ENCODE assay signal across 14 cellular contexts in genomic region chr1:17370618-17371017, GRCh38. TPM values are rescaled to one million over a fixed set of nuclear protein-coding genes. Genes with fewer than 3 reads are reported as not detected.
A peak's percentile ranks its signal among the peaks of the same experiment; 100 is the strongest.
DNase-seq lines count a peak whose midpoint lies in the region; ATAC-seq and TF ChIP-seq lines count a peak whose summit lies in the region.
"Had no signal": no experiment of that assay in that cellular context is flagged by ENCODE, and none has a peak within 500 bp of the region (broad histone marks: within the 10 kb centered on the region; RNA-seq: fewer than 3 reads in every experiment).

No MANE protein-coding gene starts in this region.

- H3K27ac Mint-ChIP-seq in H9: no peak overlapping the region
- H3K27ac Mint-ChIP-seq: brain; IgD-negative memory B cell; stimulated activated effector memory CD8-positive, alpha-beta T cell treated with anti-CD3 and anti-CD28 coated beads, Interleukin-12 subunit alpha, Interleukin-12 subunit beta, amount 100 ng/mL, for 72 hours had no signal

- peaks cover 14% of the 10 kb centered on the region for H3K27me3 Mint-ChIP-seq in H9 (ENCODE audit: low read depth)

- no peaks in the 10 kb centered on the region for H4K20me1 ChIP-seq in H9 (ENCODE audit: control insufficient read depth, insufficient read depth, insufficient read length)

- H3K9me3 ChIP-seq in H9 (ENCODE audit: control insufficient read depth, low read depth, low read length): no peaks in the 10 kb centered on the region
- H3K9me3 ChIP-seq in esophagus muscularis mucosa: no peaks in the 10 kb centered on the region
- H3K9me3 ChIP-seq: SJSA1, spleen had no signal

- H3K4me1 Mint-ChIP-seq in H9: peaks cover 20 to 22% of the 10 kb centered on the region in 2 experiments
- H3K4me1 Mint-ChIP-seq: stimulated activated effector memory CD8-positive, alpha-beta T cell treated with anti-CD3 and anti-CD28 coated beads, Interleukin-12 subunit alpha, Interleukin-12 subunit beta, amount 100 ng/mL, for 72 hours had no signal

- peak; percentile 20; the same call in 1 of the 2 replicates for TF ChIP-seq CTCF in BJ (IDR thresholded peaks at IDR 0.05; ENCODE audit: insufficient read depth, low read depth, low read length)
- peak; percentile 73 for TF ChIP-seq CTCF in H9 (conservative IDR thresholded peaks at IDR 0.05)
- TF ChIP-seq CTCF in fibroblast of villous mesenchyme (IDR thresholded peaks at IDR 0.05; ENCODE audit: insufficient read depth, low read depth, low read length): peak; percentile 14
- no peak for TF ChIP-seq CTCF in esophagus muscularis mucosa (IDR thresholded peaks at IDR 0.05)

- H4K8ac ChIP-seq in H9 (replicated peaks; ENCODE audit: insufficient read length, low read depth, low read length): no peak overlapping the region

- H3K4me1 ChIP-seq in H9 (ENCODE audit: insufficient read depth, low read length) (no peaks in the 10 kb centered on the region), esophagus muscularis mucosa (no peaks in the 10 kb centered on the region)
- H3K4me1 ChIP-seq: SJSA1 had no signal

- ATAC-seq in GM18517 (IDR thresholded peaks at IDR 0.05; ENCODE audit: unreplicated experiment): no peak
- no peak for ATAC-seq in HG03039 (IDR thresholded peaks at IDR 0.05; ENCODE audit: unreplicated experiment)
- ATAC-seq: stimulated activated effector memory CD8-positive, alpha-beta T cell treated with anti-CD3 and anti-CD28 coated beads, Interleukin-12 subunit alpha, Interleukin-12 subunit beta, amount 100 ng/mL, for 72 hours had no signal

- no peaks in the 10 kb centered on the region for H3K79me1 ChIP-seq in H9 (ENCODE audit: insufficient read depth, low read depth, low read length, poor library complexity, severe bottlenecking)

- no peak overlapping the region for H3K4ac ChIP-seq in H9 (ENCODE audit: low read depth, low read length)

- intact Hi-C loops in esophagus muscularis mucosa (cut with DNase I): no loop called here

- no peak overlapping the region for H3T11ph ChIP-seq in H9 (ENCODE audit: low read length)

- H4K5ac ChIP-seq in H9 (ENCODE audit: insufficient read length, low read depth, low read length): no peak overlapping the region

- CTCF ChIA-PET in BJ (lab: Yijun Ruan, JAX): interaction anchor here (1.0 to 1.1 kb wide), 2 partner anchors 15 to 33 kb away, joined by 3 to 4 read pairs; no protein-coding TSS in a partner anchor

- TF ChIP-seq EP300 in esophagus muscularis mucosa (IDR thresholded peaks at IDR 0.05): no peak

- peaks cover 7% of the 10 kb centered on the region for H3K27me3 ChIP-seq in BJ (ENCODE audit: control insufficient read depth, insufficient read depth, low read length)
- H3K27me3 ChIP-seq in H9 (ENCODE audit: insufficient read depth, low read length): no peaks in the 10 kb centered on the region
- peaks cover 0 to 72% (median 0%) of the 10 kb centered on the region in 4 donors for H3K27me3 ChIP-seq in esophagus muscularis mucosa

- DNase-seq in BJ (ENCODE audit: low read depth) (no peak), H9 (no peak), RKO (ENCODE audit: low spot score) (peak; percentile 1), fibroblast of villous mesenchyme (ENCODE audit: low read depth) (no peak), NCI-H128 (lab: John Stamatoyannopoulos, UW; ENCODE audit: unreplicated experiment) (no peak), esophagus muscularis mucosa (ENCODE audit: extremely low spot score) (no peak)
- DNase-seq: head of caudate nucleus, spleen had no signal

- H2BK20ac ChIP-seq in H9 (ENCODE audit: low read depth, low read length, poor library complexity, severe bottlenecking): no peak overlapping the region

- no peak overlapping the region for H3K18ac ChIP-seq in H9 (ENCODE audit: insufficient read length, low read depth, low read length)

- no peak overlapping the region for H3K9ac ChIP-seq in H9 (ENCODE audit: extremely low read depth, insufficient read length, low read length)

- no peak overlapping the region for H2BK120ac ChIP-seq in H9 (ENCODE audit: low read depth, low read length, poor library complexity, severe bottlenecking)

- H3K9me3 Mint-ChIP-seq in H9: no peaks in the 10 kb centered on the region
- H3K9me3 Mint-ChIP-seq: IgD-negative memory B cell; stimulated activated effector memory CD8-positive, alpha-beta T cell treated with anti-CD3 and anti-CD28 coated beads, Interleukin-12 subunit alpha, Interleukin-12 subunit beta, amount 100 ng/mL, for 72 hours had no signal

- no CpG with 5 or more reads among the region's 2 CpGs for WGBS in H9 (ENCODE audit: extremely low coverage, insufficient read length, low lambda C conversion rate)
- WGBS in esophagus muscularis mucosa: 64% methylated on average over 2 of the region's 2 CpGs

- no peak overlapping the region for H2AFZ ChIP-seq in H9 (ENCODE audit: low read length)

- H3K14ac ChIP-seq in H9 (ENCODE audit: insufficient read depth, low read length): no peak overlapping the region

- no peak overlapping the region for H2BK15ac ChIP-seq in H9 (ENCODE audit: low read depth, low read length)

- H3K23me2 ChIP-seq in H9 (ENCODE audit: insufficient read length, low read depth, low read length, poor library complexity, severe bottlenecking): no peaks in the 10 kb centered on the region

- TF ChIP-seq POLR2A in esophagus muscularis mucosa (IDR thresholded peaks at IDR 0.05; ENCODE audit: low read depth): no peak

- POLR2A ChIA-PET in BJ (lab: Charles Lee): interaction anchor here (0.6 kb wide), 1 partner anchor 30 kb away, joined by 5 read pairs; no protein-coding TSS in a partner anchor

- no peak overlapping the region for H3K4me2 ChIP-seq in H9 (ENCODE audit: insufficient read depth, insufficient read length, low read length)

- no peak overlapping the region for H2AK5ac ChIP-seq in H9 (ENCODE audit: insufficient read length, low read length)

- no peak overlapping the region for H2BK12ac ChIP-seq in H9 (ENCODE audit: insufficient read length, low read depth, low read length)

- H3K4me3 ChIP-seq in BJ (ENCODE audit: low read depth, low read length): no peak overlapping the region
- no peak overlapping the region for H3K4me3 ChIP-seq in fibroblast of villous mesenchyme (ENCODE audit: low read depth, low read length)
- H3K4me3 ChIP-seq in esophagus muscularis mucosa: no peak overlapping the region
- H3K4me3 ChIP-seq: SJSA1, spleen had no signal

- H2BK5ac ChIP-seq in H9 (ENCODE audit: insufficient read length, low read length): no peak overlapping the region

- H3K56ac ChIP-seq in H9 (ENCODE audit: insufficient read length, low read depth, low read length): no peak overlapping the region

- H3K36me3 ChIP-seq in BJ (ENCODE audit: control insufficient read depth, insufficient read depth, low read length) (no peaks in the 10 kb centered on the region), esophagus muscularis mucosa (no peaks in the 10 kb centered on the region)
- H3K36me3 ChIP-seq: SJSA1, spleen had no signal

- H3K27ac ChIP-seq in H9 (ENCODE audit: insufficient read length, low read depth, low read length): no peak overlapping the region
- no peak overlapping the region for H3K27ac ChIP-seq in esophagus muscularis mucosa (replicated peaks in 1 of 4)
- H3K27ac ChIP-seq: SJSA1, spleen had no signal

- no peak overlapping the region for H3K23ac ChIP-seq in H9 (ENCODE audit: insufficient read length, low read depth, low read length)

- H3K79me2 ChIP-seq in H9 (ENCODE audit: insufficient read depth, low read length): no peaks in the 10 kb centered on the region

- H3K36me3 Mint-ChIP-seq in H9 (ENCODE audit: insufficient read depth in 1 of 3, low read depth in 3 of 3): no peaks in the 10 kb centered on the region
- H3K36me3 Mint-ChIP-seq: brain; stimulated activated effector memory CD8-positive, alpha-beta T cell treated with anti-CD3 and anti-CD28 coated beads, Interleukin-12 subunit alpha, Interleukin-12 subunit beta, amount 100 ng/mL, for 72 hours had no signal

- no peak overlapping the region; a peak in 1 of 5 replicates for H3K4me3 Mint-ChIP-seq in H9
- H3K4me3 Mint-ChIP-seq: brain; IgD-negative memory B cell; stimulated activated effector memory CD8-positive, alpha-beta T cell treated with anti-CD3 and anti-CD28 coated beads, Interleukin-12 subunit alpha, Interleukin-12 subunit beta, amount 100 ng/mL, for 72 hours had no signal

- no peak overlapping the region for H4K91ac ChIP-seq in H9 (ENCODE audit: insufficient read length, low read depth, low read length)

RNA-seq across cellular contexts. Expression of gene PADI6, which starts 1.4 kb away (rescaled TPM):
- not detected in 2 replicates for polyA plus RNA-seq in BJ (2011; rRNA removed)
- polyA minus RNA-seq in BJ (2011; rRNA and poly(A)+ RNA removed): not detected in 2 replicates
- total RNA-seq in H9 (2021): not detected in 2 replicates
- not detected in 2 replicates for total RNA-seq in fibroblast of villous mesenchyme
- not detected for total RNA-seq in esophagus muscularis mucosa
- total RNA-seq: SJSA1 had no signal
- polyA plus RNA-seq: IgD-negative memory B cell, spleen had no signal

Comparison
In these comparisons a context has a peak if more than half of its experiments do, and no peak if none do; other contexts are left out.
1. CTCF ChIP-seq: peak in BJ (single experiment), H9 (single experiment) and fibroblast of villous mesenchyme (single experiment); none in esophagus muscularis mucosa (0 of 3).